ENCODE assay signal across 8 cellular contexts in the genomic region with DNA sequence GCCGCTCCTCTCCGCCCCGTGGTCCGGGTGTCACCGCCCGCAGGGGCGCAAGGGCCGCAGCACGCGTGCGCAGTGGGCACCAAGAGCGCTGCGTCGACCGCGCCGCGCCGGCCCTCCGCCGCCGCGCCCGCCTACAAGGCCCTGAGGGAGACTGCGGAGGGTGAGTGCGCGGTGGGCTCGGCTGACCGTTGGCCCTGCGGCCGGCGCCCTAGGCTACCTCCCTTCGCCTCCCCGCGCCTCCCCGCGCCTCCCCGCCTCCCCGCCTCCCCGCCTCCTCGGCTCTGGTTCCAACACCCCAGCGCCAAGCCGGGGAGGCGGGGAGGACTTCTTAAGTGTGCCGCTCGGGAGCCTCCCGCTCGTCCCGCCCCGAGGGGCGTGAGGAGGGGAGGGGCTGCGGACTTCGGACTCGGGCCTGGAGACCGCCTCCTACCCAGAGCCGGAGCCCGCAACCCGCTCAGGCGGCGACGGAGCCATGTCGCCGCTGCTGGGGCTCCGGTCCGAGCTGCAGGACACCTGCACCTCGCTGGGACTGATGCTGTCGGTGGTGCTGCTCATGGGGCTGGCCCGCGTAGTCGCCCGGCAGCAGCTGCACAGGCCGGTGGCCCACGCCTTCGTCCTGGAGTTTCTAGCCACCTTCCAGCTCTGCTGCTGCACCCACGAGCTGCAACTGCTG. TPM values are rescaled to one million over a fixed set of nuclear protein-coding genes. Genes with fewer than 3 reads are reported as not detected.
DNase-seq lines count a peak whose midpoint lies in the region; ATAC-seq and TF ChIP-seq lines count a peak whose summit lies in the region.

Gene AQP11 (plus strand): TSS at position 433 of the 673 bp plus-strand sequence. CDS start 40 bp downstream, at position 473.

- H3K4me1 Mint-ChIP-seq in activated CD4-positive, alpha-beta T cell treated with anti-CD3 and anti-CD28 coated beads for 36 hours, result peaks cover 14% of the 10 kb centered on the region

- peak within 1 kb of the TSS; percentile 76 to 86 for H3K27ac ChIP-seq in coronary artery
- H3K27ac ChIP-seq in left lung, result peak within 1 kb of the TSS; percentile 74 to 79

- intact Hi-C loops in activated CD4-positive, alpha-beta T cell treated with anti-CD3 and anti-CD28 coated beads for 36 hours (cut with DNase I, micrococcal nuclease), result no loop called here
- intact Hi-C loops in left lung (cut with DNase I), result no loop called here

- CTCF ChIA-PET in activated CD4-positive, alpha-beta T cell treated with anti-CD3 and anti-CD28 coated beads for 36 hours (lab: Charles Lee), result interaction anchor here (0.5 kb wide), 1 partner anchor 670 kb away, joined by 3 read pairs; no protein-coding TSS in a partner anchor

- no peaks in the 10 kb centered on the region for H3K36me3 Mint-ChIP-seq in activated CD4-positive, alpha-beta T cell treated with anti-CD3 and anti-CD28 coated beads for 36 hours (ENCODE audit: low read depth)

- H3K4me3 Mint-ChIP-seq in activated CD4-positive, alpha-beta T cell treated with anti-CD3 and anti-CD28 coated beads for 36 hours, result peak within 1 kb of the TSS; percentile 73

- POLR2A ChIA-PET in activated CD4-positive, alpha-beta T cell treated with anti-CD3 and anti-CD28 coated beads for 36 hours (lab: Charles Lee), result no interaction called here

- H3K27ac Mint-ChIP-seq in activated CD4-positive, alpha-beta T cell treated with anti-CD3 and anti-CD28 coated beads for 36 hours, result no peak within 1 kb of the TSS

- H3K9me3 Mint-ChIP-seq in activated CD4-positive, alpha-beta T cell treated with anti-CD3 and anti-CD28 coated beads for 36 hours (ENCODE audit: low read depth), result no peaks in the 10 kb centered on the region

- peak within 1 kb of the TSS; percentile 86 for H3K4me3 ChIP-seq in coronary artery
- H3K4me3 ChIP-seq in left lung, result peak within 1 kb of the TSS; percentile 63 to 70

- DNase-seq in AG09319 (ENCODE audit: extremely low read depth, low read depth), result peak; percentile 62
- peak; percentile 79 for DNase-seq in NCI-H226
- DNase-seq in activated CD4-positive, alpha-beta T cell treated with anti-CD3 and anti-CD28 coated beads for 36 hours, result peak; percentile 72
- peak; percentile 88 for DNase-seq in coronary artery (ENCODE audit: low spot score)
- DNase-seq in left lung, result peak; percentile 90 to 93
- peak; percentile 57 for DNase-seq in stimulated activated CD4-positive, alpha-beta T cell treated with anti-CD3 and anti-CD28 coated beads, Interleukin-1b, Interleukin-23, amount 100 ng/mL, for 48 hours

- no peaks in the 10 kb centered on the region for H3K9me3 ChIP-seq in left lung

- ATAC-seq in GM18909 (IDR thresholded peaks at IDR 0.05; ENCODE audit: poor library complexity, unreplicated experiment), result peak; percentile 92
- peak; percentile 86 for ATAC-seq in HG03159 (IDR thresholded peaks at IDR 0.05; ENCODE audit: unreplicated experiment)
- peak; percentile 85 for ATAC-seq in activated CD4-positive, alpha-beta T cell treated with anti-CD3 and anti-CD28 coated beads for 36 hours
- ATAC-seq in left lung, result peak; percentile 98

- H3K27me3 Mint-ChIP-seq in activated CD4-positive, alpha-beta T cell treated with anti-CD3 and anti-CD28 coated beads for 36 hours, result peaks cover 3% of the 10 kb centered on the region

- peaks cover 0 to 14% of the 10 kb centered on the region in 2 donors for H3K4me1 ChIP-seq in left lung

- peaks cover 0 to 14% of the 10 kb centered on the region in 2 donors for H3K27me3 ChIP-seq in left lung

- TF ChIP-seq CTCF in AG09319 (IDR thresholded peaks at IDR 0.05; ENCODE audit: low read depth, low read length), result no peak
- no peak for TF ChIP-seq CTCF in coronary artery (IDR thresholded peaks at IDR 0.05)
- TF ChIP-seq CTCF in left lung (IDR thresholded peaks at IDR 0.05), result no peak

- no peaks in the 10 kb centered on the region for H3K36me3 ChIP-seq in left lung

RNA-seq across cellular contexts. Expression of gene AQP11, which starts in this region (rescaled TPM):
- total RNA-seq in activated CD4-positive, alpha-beta T cell treated with anti-CD3 and anti-CD28 coated beads for 36 hours, result under 1 TPM in 1 of 2 experiments, not detected in 1; 0.14 TPM
- total RNA-seq in left lung, result 1 to 10 TPM in 1 of 2 donors, under 1 TPM in 1; 0.94 to 1.2 TPM

Comparison
In these comparisons a context has a peak if more than half of its experiments do, and no peak if none do; other contexts are left out.
1. Peak in every context shown above with its lines: DNase-seq, ATAC-seq, H3K4me3 ChIP-seq and H3K27ac ChIP-seq.
2. Peak in DNase-seq and ATAC-seq in activated CD4-positive, alpha-beta T cell treated with anti-CD3 and anti-CD28 coated beads for 36 hours; RNA of the gene not detected or under 1 TPM.